In the genomic region with DNA sequence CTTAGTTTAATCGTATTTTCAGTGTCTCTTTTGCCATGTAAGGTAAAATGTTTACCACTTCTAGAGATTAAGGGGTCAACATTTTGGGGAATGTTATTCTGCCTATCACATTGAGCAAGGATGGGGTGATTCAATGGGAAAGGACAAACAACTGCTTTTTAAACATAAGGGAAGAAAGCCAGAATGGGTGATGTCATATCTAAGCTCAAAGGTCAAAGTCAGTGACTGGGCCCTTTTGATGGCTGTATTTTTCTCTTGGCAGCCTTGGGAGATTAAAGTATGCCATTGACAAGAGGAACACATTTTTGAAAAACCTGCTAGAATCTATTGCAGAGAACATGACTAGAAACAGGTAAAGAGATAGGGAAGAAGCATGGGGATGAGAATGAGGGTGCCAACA, we compare ENCODE assay signal across 16 cellular contexts.
DNase-seq lines count a peak whose midpoint lies in the region; ATAC-seq and TF ChIP-seq lines count a peak whose summit lies in the region.
"Had no signal": no experiment of that assay in that cellular context is flagged by ENCODE, and none has a peak within 500 bp of the region (broad histone marks: within the 10 kb centered on the region; RNA-seq: fewer than 3 reads in every experiment).

No MANE protein-coding gene starts in this region.

- H3K27me3 ChIP-seq in right lobe of liver, result no peaks in the 10 kb centered on the region

- H3K4me1 ChIP-seq in right lobe of liver, result no peaks in the 10 kb centered on the region

- H3K27me3 Mint-ChIP-seq in natural killer cell treated with Interleukin-12 subunit alpha and Interleukin-12 subunit beta and Interleukin-15 and Interleukin-18, amount 100 ng/mL, for 72 hours, result no peaks in the 10 kb centered on the region
- H3K27me3 Mint-ChIP-seq: B cell; CD4-positive, alpha-beta T cell had no signal

- no peak for TF ChIP-seq CTCF in fibroblast of mammary gland (conservative IDR thresholded peaks at IDR 0.05; ENCODE audit: control insufficient read depth, insufficient read depth, low read depth, low read length)
- TF ChIP-seq CTCF in right lobe of liver (IDR thresholded peaks at IDR 0.05), result no peak

- peak; percentile 91 to 99 (median 98) for ATAC-seq in right lobe of liver
- ATAC-seq in left cardiac atrium, result no peak
- no peak for ATAC-seq in natural killer cell treated with Interleukin-12 subunit alpha and Interleukin-12 subunit beta and Interleukin-15 and Interleukin-18, amount 100 ng/mL, for 72 hours
- ATAC-seq: HCT116 had no signal

- H3K36me3 ChIP-seq in right lobe of liver, result no peaks in the 10 kb centered on the region

- no peak overlapping the region for H3K27ac Mint-ChIP-seq in natural killer cell treated with Interleukin-12 subunit alpha and Interleukin-12 subunit beta and Interleukin-15 and Interleukin-18, amount 100 ng/mL, for 72 hours
- H3K27ac Mint-ChIP-seq: B cell; CD4-positive, alpha-beta T cell had no signal

- H3K9me3 ChIP-seq in right lobe of liver, result peaks cover 0 to 13% (median 0%) of the 10 kb centered on the region in 4 donors

- H3K9me3 Mint-ChIP-seq in natural killer cell treated with Interleukin-12 subunit alpha and Interleukin-12 subunit beta and Interleukin-15 and Interleukin-18, amount 100 ng/mL, for 72 hours, result peaks cover 25% of the 10 kb centered on the region

- H3K4me1 Mint-ChIP-seq in natural killer cell treated with Interleukin-12 subunit alpha and Interleukin-12 subunit beta and Interleukin-15 and Interleukin-18, amount 100 ng/mL, for 72 hours (ENCODE audit: low read depth in 2 of 2), result no peaks in the 10 kb centered on the region
- H3K4me1 Mint-ChIP-seq: B cell had no signal

- WGBS in right lobe of liver (ENCODE audit: insufficient coverage, low coverage, low lambda C conversion rate, missing lambda C conversion rate), result 29% methylated on average over 1 of the region's 1 CpG

- peak overlapping the region in 1 of 3 donors; percentile 65 for H3K27ac ChIP-seq in right lobe of liver
- H3K27ac ChIP-seq: GM23248 had no signal

- no peak overlapping the region for H3K4me3 Mint-ChIP-seq in natural killer cell treated with Interleukin-12 subunit alpha and Interleukin-12 subunit beta and Interleukin-15 and Interleukin-18, amount 100 ng/mL, for 72 hours
- H3K4me3 Mint-ChIP-seq: B cell; CD4-positive, alpha-beta T cell had no signal

- peaks cover 19% of the 10 kb centered on the region for H3K36me3 Mint-ChIP-seq in natural killer cell treated with Interleukin-12 subunit alpha and Interleukin-12 subunit beta and Interleukin-15 and Interleukin-18, amount 100 ng/mL, for 72 hours

- TF ChIP-seq POLR2A in right lobe of liver (IDR thresholded peaks at IDR 0.05), result no peak

- H3K4me3 ChIP-seq in fibroblast of mammary gland (ENCODE audit: control insufficient read depth, low read depth, low read length) (no peak overlapping the region), right lobe of liver (no peak overlapping the region)
- H3K4me3 ChIP-seq: GM23248 had no signal

- DNase-seq in LHCN-M2 (ENCODE audit: low read depth) (peak; percentile 6), fibroblast of mammary gland (ENCODE audit: low read depth) (peak; percentile 0), right lobe of liver (no peak), germinal center (ENCODE audit: low spot score) (no peak), left cardiac atrium (no peak)
- no peak for DNase-seq in activated CD4-positive, alpha-beta T cell treated with anti-CD3 and anti-CD28 coated beads for 4 hours
- no peak for DNase-seq in natural killer cell treated with Interleukin-12 subunit alpha and Interleukin-12 subunit beta and Interleukin-15 and Interleukin-18, amount 100 ng/mL, for 72 hours (ENCODE audit: low spot score)
- DNase-seq: C1 segment of cervical spinal cord; Calu3; CD4-positive, alpha-beta T cell; DMS 273 treated with DMSO at 0.1 percent for 48 hours; DMS79 treated with DMSO at 0.1 percent for 48 hours; EL; GM23248 had no signal

- intact Hi-C loops in right lobe of liver (cut with DNase I) (no loop called here), left cardiac atrium (cut with DNase I) (no loop called here)

Comparison
In these comparisons a context has a peak if more than half of its experiments do, and no peak if none do; other contexts are left out.
1. DNase-seq: peak in LHCN-M2 (single experiment) and fibroblast of mammary gland (single experiment); none in right lobe of liver (0 of 3), germinal center (single experiment), left cardiac atrium (single experiment), activated CD4-positive, alpha-beta T cell treated with anti-CD3 and anti-CD28 coated beads for 4 hours (0 of 2) and natural killer cell treated with Interleukin-12 subunit alpha and Interleukin-12 subunit beta and Interleukin-15 and Interleukin-18, amount 100 ng/mL, for 72 hours (single experiment).
2. ATAC-seq: peak in right lobe of liver (4 of 4); none in left cardiac atrium (0 of 2) and natural killer cell treated with Interleukin-12 subunit alpha and Interleukin-12 subunit beta and Interleukin-15 and Interleukin-18, amount 100 ng/mL, for 72 hours (0 of 2).